ENCODE assay signal across 10 cellular contexts in the genomic region with DNA sequence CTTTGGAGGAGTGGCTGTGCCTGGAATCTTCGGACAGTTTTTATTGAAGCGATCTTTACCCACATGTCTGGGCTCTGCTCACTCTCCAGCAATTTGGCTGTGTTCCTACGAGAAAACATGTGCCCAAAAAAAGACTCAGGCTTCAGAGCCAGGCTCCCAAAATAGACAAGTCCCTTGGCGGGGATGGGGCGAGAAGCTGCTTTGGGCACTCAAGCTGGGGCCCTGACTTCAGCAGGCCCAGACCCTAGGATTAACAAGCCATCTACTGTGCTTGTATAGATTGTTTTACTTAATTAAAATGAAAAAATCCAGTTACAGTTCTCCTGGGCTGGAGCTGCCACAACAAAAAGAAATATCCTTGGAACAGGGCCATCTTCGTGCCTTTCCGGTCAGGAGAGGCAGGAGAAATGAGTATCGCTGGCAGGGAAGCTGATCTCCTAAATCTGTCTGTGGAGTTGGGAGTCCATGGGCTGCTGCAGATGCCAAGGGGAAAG. TPM values are rescaled to one million over a fixed set of nuclear protein-coding genes. Genes with fewer than 3 reads are reported as not detected.
DNase-seq lines count a peak whose midpoint lies in the region; TF ChIP-seq lines count a peak whose summit lies in the region.
"Had no signal": no experiment of that assay in that cellular context is flagged by ENCODE, and none has a peak within 500 bp of the region (broad histone marks: within the 10 kb centered on the region; RNA-seq: fewer than 3 reads in every experiment).

No MANE protein-coding gene starts in this region.

- no peak overlapping the region for H3K9ac ChIP-seq in SK-N-SH

- peak; percentile 7; the same call in 1 of the 2 replicates for TF ChIP-seq RAD21 in SK-N-SH (IDR thresholded peaks at IDR 0.05; ENCODE audit: low read length)

- H3K79me2 ChIP-seq in SK-N-SH (ENCODE audit: insufficient read depth), result no peaks in the 10 kb centered on the region

- H4K20me1 ChIP-seq in SK-N-SH (ENCODE audit: insufficient read depth), result no peaks in the 10 kb centered on the region

- 30% methylated on average over 8 of the region's 8 CpGs for WGBS in SK-N-SH (ENCODE audit: low lambda C conversion rate)
- WGBS in thyroid gland, 2 donors, result 6 to 13% methylated on average over 8 of the region's 8 CpGs

- TF ChIP-seq CTCF in SK-N-SH (IDR thresholded peaks at IDR 0.05) (no peak), thyroid gland (IDR thresholded peaks at IDR 0.05) (no peak)

- TF ChIP-seq EP300 in SK-N-SH (IDR thresholded peaks at IDR 0.05; ENCODE audit: borderline replicate concordance in 1 of 2, low read depth in 1 of 2, low read length in 1 of 2), result peak in 1 of 2 experiments; percentile 67; a peak in 2 of 4 replicates

- intact Hi-C loops in thyroid gland (cut with DNase I), result no loop called here
- intact Hi-C loops in CD4-positive, alpha-beta memory T cell (cut with micrococcal nuclease), result no loop called here

- H3K4me3 ChIP-seq in SK-N-SH (ENCODE audit: low read depth in 2 of 2, low read length in 1 of 2), result no peak overlapping the region
- no peak overlapping the region for H3K4me3 ChIP-seq in muscle layer of duodenum (ENCODE audit: low read depth in 1 of 2, low read length in 2 of 2)
- no peak overlapping the region for H3K4me3 ChIP-seq in thyroid gland (replicated peaks in 1 of 3)
- H3K4me3 ChIP-seq in CD4-positive, alpha-beta memory T cell (ENCODE audit: low read length in 2 of 2), result no peak overlapping the region

- CTCF ChIA-PET in SK-N-SH (lab: Yijun Ruan, JAX), result interaction anchor here (0.9 to 2.2 kb wide), 5 partner anchors 17 to 256 kb away, joined by 3 to 5 read pairs (median 3); partner anchors contain the start of gene ADRA2A
- CTCF ChIA-PET in CD4-positive, alpha-beta memory T cell (lab: Charles Lee; ENCODE audit: partially characterized antibody), result interaction anchor here (0.9 kb wide), 1 partner anchor 16 kb away, joined by 3 read pairs; no protein-coding TSS in a partner anchor

- DNase-seq in SK-N-SH, result peak; percentile 54
- DNase-seq in fibroblast of peridontal ligament (ENCODE audit: extremely low read depth), result peak; percentile 66
- peak; percentile 83 to 86 for DNase-seq in thyroid gland
- no peak for DNase-seq in stimulated activated CD4-positive, alpha-beta T cell treated with anti-CD3 and anti-CD28 coated beads, Interleukin-2, amount 100 ng/mL, for 48 hours
- DNase-seq in CD4-positive, alpha-beta memory T cell, result no peak
- DNase-seq in SKM-1 (lab: John Stamatoyannopoulos, UW; ENCODE audit: unreplicated experiment), result no peak
- no peak for DNase-seq in NOMO-1 treated with dmso at 0.1 percent for 144 hours (lab: John Stamatoyannopoulos, UW; ENCODE audit: unreplicated experiment)
- DNase-seq: activated CD4-positive, alpha-beta T cell treated with anti-CD3 and anti-CD28 coated beads, Interleukin-2, amount 10 ng/mL, durations not matched to agents 7 days and 5 days; amniotic stem cell had no signal

- POLR2A ChIA-PET in SK-N-SH (lab: Yijun Ruan, JAX), result interaction anchor here (0.7 to 1.5 kb wide), 4 partner anchors 15 to 52 kb away, joined by 3 to 4 read pairs (median 3); partner anchors contain the start of gene PDCD4
- POLR2A ChIA-PET in CD4-positive, alpha-beta memory T cell (lab: Charles Lee; ENCODE audit: partially characterized antibody), result no interaction called here

- H3K27ac Mint-ChIP-seq in CD4-positive, alpha-beta memory T cell, result peak overlapping the region in 1 of 7 donors; percentile 75
- H3K27ac Mint-ChIP-seq: activated CD4-positive, alpha-beta T cell treated with anti-CD3 and anti-CD28 coated beads, Interleukin-2, amount 10 ng/mL, durations not matched to agents 7 days and 5 days had no signal

- no peak overlapping the region for H3K4me2 ChIP-seq in SK-N-SH

- no peaks in the 10 kb centered on the region for H3K9me3 Mint-ChIP-seq in CD4-positive, alpha-beta memory T cell
- H3K9me3 Mint-ChIP-seq: activated CD4-positive, alpha-beta T cell treated with anti-CD3 and anti-CD28 coated beads, Interleukin-2, amount 10 ng/mL, durations not matched to agents 7 days and 5 days had no signal

- peak in 1 of 2 donors; percentile 72 for TF ChIP-seq POLR2A in thyroid gland (IDR thresholded peaks at IDR 0.05)

- H2AFZ ChIP-seq in SK-N-SH (ENCODE audit: low read depth), result 0 out of 2 replicates have a peak overlapping the region, but pooled peaks have one; percentile 62

- H3K27me3 ChIP-seq in SK-N-SH (ENCODE audit: insufficient read depth), result no peaks in the 10 kb centered on the region
- no peaks in the 10 kb centered on the region for H3K27me3 ChIP-seq in muscle layer of duodenum (ENCODE audit: low read depth, low read length)
- H3K27me3 ChIP-seq in thyroid gland, result no peaks in the 10 kb centered on the region
- no peaks in the 10 kb centered on the region for H3K27me3 ChIP-seq in CD4-positive, alpha-beta memory T cell (ENCODE audit: insufficient read depth, low read length)

- no peaks in the 10 kb centered on the region for H3K36me3 Mint-ChIP-seq in CD4-positive, alpha-beta memory T cell

- H3K9me2 ChIP-seq in SK-N-SH, result no peaks in the 10 kb centered on the region

- H3K4me1 ChIP-seq in SK-N-SH (ENCODE audit: control insufficient read depth in 1 of 2, insufficient read depth in 2 of 2, low read depth in 1 of 2, low read length in 1 of 2), result peaks cover 0 to 56% of the 10 kb centered on the region in 2 experiments; a peak in 2 of 4 replicates
- H3K4me1 ChIP-seq in muscle layer of duodenum (ENCODE audit: control insufficient read depth in 1 of 2, insufficient read depth in 2 of 2, low read length in 2 of 2), result peaks cover 27 to 39% of the 10 kb centered on the region in 2 donors
- H3K4me1 ChIP-seq in thyroid gland, result peaks cover 78 to 85% of the 10 kb centered on the region in 2 donors
- no peaks in the 10 kb centered on the region for H3K4me1 ChIP-seq in CD4-positive, alpha-beta memory T cell (ENCODE audit: insufficient read depth, low read length)

- H3K4me3 Mint-ChIP-seq in CD4-positive, alpha-beta memory T cell, result no peak overlapping the region
- H3K4me3 Mint-ChIP-seq: activated CD4-positive, alpha-beta T cell treated with anti-CD3 and anti-CD28 coated beads, Interleukin-2, amount 10 ng/mL, durations not matched to agents 7 days and 5 days had no signal

- H3K27me3 Mint-ChIP-seq in CD4-positive, alpha-beta memory T cell, result no peaks in the 10 kb centered on the region

- H3K36me3 ChIP-seq in SK-N-SH (replicated peaks in 1 of 2; ENCODE audit: control insufficient read depth in 1 of 2, insufficient read depth in 2 of 2, low read length in 1 of 2) (no peaks in the 10 kb centered on the region), muscle layer of duodenum (ENCODE audit: control insufficient read depth in 1 of 2, insufficient read depth in 2 of 2, low read length in 2 of 2) (no peaks in the 10 kb centered on the region), thyroid gland (no peaks in the 10 kb centered on the region)
- H3K36me3 ChIP-seq in CD4-positive, alpha-beta memory T cell (ENCODE audit: insufficient read depth, low read length), result no peaks in the 10 kb centered on the region

- H3F3A ChIP-seq in SK-N-SH (replicated peaks; ENCODE audit: insufficient read depth), result peaks cover 3% of the 10 kb centered on the region

- H3K27ac ChIP-seq in SK-N-SH (ENCODE audit: low read depth in 2 of 2, low read length in 1 of 2), result peak overlapping the region; percentile 30 to 98; a peak in 3 of 4 replicates
- peak overlapping the region; percentile 84 for H3K27ac ChIP-seq in muscle layer of duodenum (ENCODE audit: low read length)
- H3K27ac ChIP-seq in thyroid gland, result peak overlapping the region; percentile 96 to 98 (median 97)
- H3K27ac ChIP-seq in CD4-positive, alpha-beta memory T cell (ENCODE audit: low read depth, low read length), result no peak overlapping the region

- H3K9me3 ChIP-seq in SK-N-SH (no peaks in the 10 kb centered on the region), muscle layer of duodenum (ENCODE audit: control insufficient read depth in 1 of 2, low read length in 2 of 2) (no peaks in the 10 kb centered on the region), thyroid gland (no peaks in the 10 kb centered on the region)
- no peaks in the 10 kb centered on the region for H3K9me3 ChIP-seq in CD4-positive, alpha-beta memory T cell (ENCODE audit: control insufficient read depth in 1 of 2, low read length in 2 of 2)

- H3K4me1 Mint-ChIP-seq in CD4-positive, alpha-beta memory T cell, result peaks cover 10 to 37% (median 16%) of the 10 kb centered on the region in 4 donors

TF ChIP-seq in SK-N-SH, 30 proteins besides CTCF, POLR2A, EP300 and RAD21 (continues in another document):
- TF ChIP-seq TAF1 (IDR thresholded peaks at IDR 0.05; ENCODE audit: borderline replicate concordance, low read depth, low read length), result 0 out of 2 replicates have a peak, but pooled peaks have one; percentile 11
- TF ChIP-seq FOXJ3 (CRISPR knock-in tag; IDR thresholded peaks at IDR 0.05), result peak; percentile 56; the same call in 1 of the 2 replicates
- TF ChIP-seq USF1 (IDR thresholded peaks at IDR 0.05; ENCODE audit: borderline replicate concordance, low read depth), result no peak
- no peak for TF ChIP-seq ZBTB33 (IDR thresholded peaks at IDR 0.05; ENCODE audit: borderline replicate concordance, low read depth)
- TF ChIP-seq JUND (IDR thresholded peaks at IDR 0.05), result no peak

RNA-seq across cellular contexts. Expression of gene PDCD4, which starts 51.4 kb away (rescaled TPM):
- 23.3 and 31.1 TPM in 2 replicates for polyA plus RNA-seq in SK-N-SH (2012; rRNA removed)
- polyA plus RNA-seq in SK-N-SH (2012; cell fraction: cytosol; rRNA removed), result 33.5 and 54.6 TPM in 2 replicates
- 6.9 and 18.3 TPM in 2 replicates for polyA plus RNA-seq in SK-N-SH (2012; cell fraction: nucleus; rRNA removed)
- 100 to 1,000 TPM; 188 to 340 (median 256) TPM for total RNA-seq in thyroid gland
- total RNA-seq in CD4-positive, alpha-beta memory T cell, result 100 to 1,000 TPM; 358 to 376 TPM
- polyA plus RNA-seq in CD4-positive, alpha-beta memory T cell, result 100 to 1,000 TPM; 329 to 494 TPM

Comparison
In these comparisons a context has a peak if more than half of its experiments do, and no peak if none do; other contexts are left out.
1. DNase-seq: peak in SK-N-SH (single experiment), fibroblast of peridontal ligament (single experiment) and thyroid gland (2 of 2); none in stimulated activated CD4-positive, alpha-beta T cell treated with anti-CD3 and anti-CD28 coated beads, Interleukin-2, amount 100 ng/mL, for 48 hours (0 of 2), CD4-positive, alpha-beta memory T cell (0 of 5), SKM-1 (single experiment) and NOMO-1 treated with dmso at 0.1 percent for 144 hours (single experiment).